8 cellular contexts compared by ENCODE assay signal in genomic region chr15:85346462-85347084, GRCh38. TPM values are rescaled to one million over a fixed set of nuclear protein-coding genes. Genes with fewer than 3 reads are reported as not detected.
DNase-seq lines count a peak whose midpoint lies in the region; ATAC-seq, FAIRE-seq and TF ChIP-seq lines count a peak whose summit lies in the region.
"Not testable (repeated sequence)": the region's sequence is repeated elsewhere in the genome, so short reads cannot be mapped to it uniquely, and the experiment has no call there.

No MANE protein-coding gene starts in this region.

- POLR2A ChIA-PET in activated CD8-positive, alpha-beta T cell treated with anti-CD3 and anti-CD28 coated beads, Interleukin-2, amount 10 ng/mL, durations not matched to agents 7 days and 5 days (lab: Charles Lee), result not testable (repeated sequence)

- WGBS in lung, 2 donors, result 94 to 95% methylated on average over 1 of the region's 1 CpG

- intact Hi-C loops in left ventricle myocardium inferior (cut with micrococcal nuclease), result not testable (repeated sequence)

- not testable (repeated sequence) for H3K9me3 Mint-ChIP-seq in activated CD8-positive, alpha-beta T cell treated with anti-CD3 and anti-CD28 coated beads, Interleukin-2, amount 10 ng/mL, durations not matched to agents 7 days and 5 days (ENCODE audit: insufficient read depth)

- not testable (repeated sequence) for H3K9me3 ChIP-seq in left ventricle myocardium inferior (replicated peaks); lung (ENCODE audit: control insufficient read depth in 2 of 2, insufficient read depth in 1 of 2, low read length in 1 of 2)

- peaks cover 26% of the 10 kb centered on the region for H3K4me1 Mint-ChIP-seq in activated CD8-positive, alpha-beta T cell treated with anti-CD3 and anti-CD28 coated beads, Interleukin-2, amount 10 ng/mL, durations not matched to agents 7 days and 5 days (ENCODE audit: low read depth)

- not testable (repeated sequence) for H3K4me3 Mint-ChIP-seq in activated CD8-positive, alpha-beta T cell treated with anti-CD3 and anti-CD28 coated beads, Interleukin-2, amount 10 ng/mL, durations not matched to agents 7 days and 5 days

- peak; percentile 28 for ATAC-seq in activated CD8-positive, alpha-beta T cell treated with anti-CD3 and anti-CD28 coated beads, Interleukin-2, amount 10 ng/mL, durations not matched to agents 7 days and 5 days
- not testable (repeated sequence) for ATAC-seq in lung (ENCODE audit: insufficient read depth, low FRiP score)

- not testable (repeated sequence) for H3K36me3 Mint-ChIP-seq in activated CD8-positive, alpha-beta T cell treated with anti-CD3 and anti-CD28 coated beads, Interleukin-2, amount 10 ng/mL, durations not matched to agents 7 days and 5 days (ENCODE audit: low read depth)

- H3K27me3 ChIP-seq in left ventricle myocardium inferior (ENCODE audit: low read depth); lung (ENCODE audit: control insufficient read depth, insufficient read depth): not testable (repeated sequence)

- peak; percentile 62 for DNase-seq in DMS153 (lab: John Stamatoyannopoulos, UW)
- DNase-seq in HuH-7 (ENCODE audit: low spot score), result peak; percentile 22
- DNase-seq in NCI-H69 (lab: John Stamatoyannopoulos, UW), result peak; percentile 22
- not testable (repeated sequence) for DNase-seq in activated CD8-positive, alpha-beta T cell treated with anti-CD3 and anti-CD28 coated beads, Interleukin-2, amount 10 ng/mL, durations not matched to agents 7 days and 5 days; left ventricle myocardium inferior; lung (ENCODE audit: low spot score); urothelium cell line (ENCODE audit: low spot score)
- peak; percentile 29 for DNase-seq in dermis blood vessel endothelial cell

- not testable (repeated sequence) for H3K27ac Mint-ChIP-seq in activated CD8-positive, alpha-beta T cell treated with anti-CD3 and anti-CD28 coated beads, Interleukin-2, amount 10 ng/mL, durations not matched to agents 7 days and 5 days

- CTCF ChIA-PET in activated CD8-positive, alpha-beta T cell treated with anti-CD3 and anti-CD28 coated beads, Interleukin-2, amount 10 ng/mL, durations not matched to agents 7 days and 5 days (lab: Charles Lee), result not testable (repeated sequence)

- H3K4me3 ChIP-seq in left ventricle myocardium inferior, lung: not testable (repeated sequence)

- H3K27me3 Mint-ChIP-seq in activated CD8-positive, alpha-beta T cell treated with anti-CD3 and anti-CD28 coated beads, Interleukin-2, amount 10 ng/mL, durations not matched to agents 7 days and 5 days (ENCODE audit: low read depth), result not testable (repeated sequence)

- peaks cover 37% of the 10 kb centered on the region for H3K4me1 ChIP-seq in left ventricle myocardium inferior
- not testable (repeated sequence) for H3K4me1 ChIP-seq in lung (ENCODE audit: control insufficient read depth in 2 of 2, insufficient read depth in 2 of 2, low read length in 2 of 2)

- not testable (repeated sequence) for H3K36me3 ChIP-seq in left ventricle myocardium inferior; lung (ENCODE audit: control insufficient read depth in 2 of 2, insufficient read depth in 2 of 2, low read length in 2 of 2)

- H3K27ac ChIP-seq in left ventricle myocardium inferior (replicated peaks), result peak overlapping the region; percentile 88
- peak overlapping the region; percentile 47 to 80 for H3K27ac ChIP-seq in lung (ENCODE audit: low read depth in 1 of 2, low read length in 1 of 2)

- FAIRE-seq in urothelium cell line (lab: Jason Lieb, UNC), result peak; percentile 37

- TF ChIP-seq CTCF in left ventricle myocardium inferior (IDR thresholded peaks at IDR 0.05; ENCODE audit: borderline replicate concordance); lung (IDR thresholded peaks at IDR 0.05; ENCODE audit: control extremely low read depth, extremely low read depth): not testable (repeated sequence)

RNA-seq across cellular contexts. Expression of gene AKAP13, which starts 33.8 kb away (rescaled TPM):
- total RNA-seq in activated CD8-positive, alpha-beta T cell treated with anti-CD3 and anti-CD28 coated beads, Interleukin-2, amount 10 ng/mL, durations not matched to agents 7 days and 5 days, result 100 to 1,000 TPM; 112 to 117 TPM
- total RNA-seq in dermis blood vessel endothelial cell (77.4 and 87.0 TPM in 2 replicates), left ventricle myocardium inferior (331 TPM), lung (1,000 to 10,000 TPM in 1 of 2 donors, 100 to 1,000 TPM in 1; 392 to 1,115 TPM)
- polyA plus RNA-seq in lung, result 100 to 1,000 TPM; 102 to 126 TPM
